In the genomic region with DNA sequence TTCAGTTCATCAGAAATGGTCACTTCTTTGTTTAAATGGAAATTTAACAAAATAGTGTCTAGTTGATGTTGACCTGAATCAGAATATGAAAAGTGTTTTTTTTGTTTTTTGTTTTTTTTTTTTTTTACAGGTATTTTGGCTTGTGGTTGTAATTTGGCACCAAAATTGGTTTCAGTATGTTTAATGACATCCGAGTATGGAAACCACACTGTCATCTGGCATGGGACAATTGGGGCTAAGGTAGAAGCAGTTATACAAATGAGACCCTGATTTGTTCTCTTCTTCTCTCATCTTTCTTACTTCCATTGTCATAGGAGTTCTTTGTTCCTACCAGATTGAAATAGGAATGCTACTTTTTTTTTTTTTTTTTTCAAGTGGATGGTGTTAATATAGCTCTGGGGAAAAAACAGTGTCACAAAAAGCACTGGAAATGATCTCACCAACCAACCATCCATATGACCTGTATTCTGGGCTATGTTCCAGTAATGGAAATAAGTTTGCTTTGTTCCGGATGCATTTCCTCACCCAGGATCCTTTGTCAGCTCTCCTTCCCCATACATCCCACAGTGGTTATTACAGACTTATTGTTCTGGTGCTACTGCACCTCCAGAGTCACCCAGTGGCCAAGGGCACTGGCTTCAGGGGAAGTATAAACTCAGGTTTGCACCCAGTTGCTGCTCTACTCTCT, we compare ENCODE assay signal across 9 cellular contexts.
DNase-seq lines count a peak whose midpoint lies in the region; ATAC-seq and TF ChIP-seq lines count a peak whose summit lies in the region.
"Had no signal": no experiment of that assay in that cellular context is flagged by ENCODE, and none has a peak within 500 bp of the region (broad histone marks: within the 10 kb centered on the region; RNA-seq: fewer than 3 reads in every experiment).

No MANE protein-coding gene starts in this region.

- H3K4me3 ChIP-seq in HFF-Myc (replicated peaks; ENCODE audit: low read depth, low read length) (no peak overlapping the region), PC-9 (no peak overlapping the region), fibroblast of pulmonary artery (replicated peaks; ENCODE audit: low read depth, low read length) (no peak overlapping the region)

- TF ChIP-seq CTCF in HFF-Myc (IDR thresholded peaks at IDR 0.05; ENCODE audit: low read depth, low read length, missing control alignments) (no peak), PC-9 (conservative IDR thresholded peaks at IDR 0.05) (no peak), fibroblast of pulmonary artery (IDR thresholded peaks at IDR 0.05; ENCODE audit: low read length, missing control alignments) (peak; percentile 37)

- H3K9me3 ChIP-seq in PC-9 (ENCODE audit: insufficient read depth, low read depth): 0 out of 2 replicates have a peak, but pooled peaks cover 4% of the 10 kb centered on the region

- CTCF ChIA-PET in PC-9 (lab: Charles Lee): interaction anchor here (0.6 to 1.6 kb wide), 4 partner anchors 28 to 422 kb away, joined by 3 to 16 read pairs (median 6); no protein-coding TSS in a partner anchor

- H2AFZ ChIP-seq in PC-9: no peak overlapping the region

- peaks cover 12% of the 10 kb centered on the region for H3F3A ChIP-seq in PC-9 (ENCODE audit: insufficient read depth, low read depth)

- H3K36me3 ChIP-seq in PC-9 (ENCODE audit: low read depth): no peaks in the 10 kb centered on the region

- peak overlapping the region; percentile 86 for H3K27ac ChIP-seq in PC-9

- H4K20me1 ChIP-seq in PC-9 (ENCODE audit: insufficient read depth): no peaks in the 10 kb centered on the region

- ATAC-seq in HG02588 (IDR thresholded peaks at IDR 0.05; ENCODE audit: unreplicated experiment): no peak

- H3K79me2 ChIP-seq in PC-9 (ENCODE audit: low read depth): no peaks in the 10 kb centered on the region

- H3K4me2 ChIP-seq in PC-9: peak overlapping the region; percentile 38

- H3K27me3 ChIP-seq in PC-9 (ENCODE audit: insufficient read depth, low read depth): no peaks in the 10 kb centered on the region

- DNase-seq in HFF-Myc (ENCODE audit: extremely low read depth, low read depth) (peak; percentile 77), PC-9 (peak; percentile 49 to 89), fibroblast of pulmonary artery (ENCODE audit: low read depth) (peak; percentile 96), renal cortical epithelial cell (ENCODE audit: low read depth) (peak; percentile 96), hippocampal formation (lab: John Stamatoyannopoulos, UW) (no peak), globus pallidus (ENCODE audit: low spot score) (no peak)
- no peak for DNase-seq in stimulated activated CD4-positive, alpha-beta T cell treated with anti-CD3 and anti-CD28 coated beads, Interleukin-1b, Interleukin-23, amount 100 ng/mL, for 48 hours
- DNase-seq: activated CD8-positive, alpha-beta memory T cell treated with anti-CD3 and anti-CD28 coated beads, Interleukin-2, amount 50 U/mL, for 48 hours had no signal

- peaks cover 20% of the 10 kb centered on the region for H3K4me1 ChIP-seq in PC-9 (replicated peaks; ENCODE audit: insufficient read depth)

- H3K9me2 ChIP-seq in PC-9 (ENCODE audit: insufficient read depth): no peaks in the 10 kb centered on the region

- intact Hi-C loops in PC-9 (cut with micrococcal nuclease; ENCODE audit: unreplicated experiment): loop anchor here (1.0 to 10.0 kb wide), 9 partner anchors 29 to 1257 kb away; partner anchors contain the start of gene TMSB4X

- POLR2A ChIA-PET in PC-9 (lab: Charles Lee; ENCODE audit: unreplicated experiment): interaction anchor here (0.6 to 0.7 kb wide), 4 partner anchors 94 to 399 kb away, joined by 12 to 19 read pairs (median 14); no protein-coding TSS in a partner anchor

- no TSS peak for BruUV-seq in PC-9 (replicated peaks; lab: Mats Ljungman, UMichigan)

Comparison
In these comparisons a context has a peak if more than half of its experiments do, and no peak if none do; other contexts are left out.
1. DNase-seq: peak in HFF-Myc (single experiment), PC-9 (2 of 2), fibroblast of pulmonary artery (single experiment) and renal cortical epithelial cell (single experiment); none in stimulated activated CD4-positive, alpha-beta T cell treated with anti-CD3 and anti-CD28 coated beads, Interleukin-1b, Interleukin-23, amount 100 ng/mL, for 48 hours (single experiment), hippocampal formation (0 of 2) and globus pallidus (single experiment).